16 cellular contexts compared by ENCODE assay signal in genomic region chr2:46320141-46320567, GRCh38. TPM values are rescaled to one million over a fixed set of nuclear protein-coding genes. Genes with fewer than 3 reads are reported as not detected.
DNase-seq lines count a peak whose midpoint lies in the region; ATAC-seq and TF ChIP-seq lines count a peak whose summit lies in the region.
"Had no signal": no experiment of that assay in that cellular context is flagged by ENCODE, and none has a peak within 500 bp of the region (broad histone marks: within the 10 kb centered on the region; RNA-seq: fewer than 3 reads in every experiment).

No MANE protein-coding gene starts in this region.

- no peak for TF ChIP-seq EP300 in suprapubic skin (IDR thresholded peaks at IDR 0.05)

- peak; percentile 42 to 56 for TF ChIP-seq RAD21 in liver (IDR thresholded peaks at IDR 0.05)

- intact Hi-C loops in body of pancreas (cut with DNase I): no loop called here

- no peak for TF ChIP-seq POLR2A in body of pancreas (IDR thresholded peaks at IDR 0.05)
- no peak for TF ChIP-seq POLR2A in suprapubic skin (IDR thresholded peaks at IDR 0.05)

- H3K4me1 ChIP-seq in body of pancreas (peaks cover 48% of the 10 kb centered on the region), liver (ENCODE audit: control insufficient read depth in 4 of 4, insufficient read depth in 4 of 4, low read length in 3 of 4) (peaks cover 11 to 94% (median 55%) of the 10 kb centered on the region in 4 donors), suprapubic skin (peaks cover 54% of the 10 kb centered on the region)

- peak overlapping the region; percentile 52 to 81 for H3K9ac ChIP-seq in liver (ENCODE audit: low read depth in 1 of 2, low read length in 2 of 2)

- H3K4me3 ChIP-seq in body of pancreas (no peak overlapping the region), liver (ENCODE audit: low read depth in 1 of 3, low read length in 3 of 3) (peak overlapping the region in 1 of 3 donors; percentile 29), suprapubic skin (no peak overlapping the region)
- H3K4me3 ChIP-seq: MG63, ovary, SJSA1 had no signal

- H3K9me3 ChIP-seq in body of pancreas (no peaks in the 10 kb centered on the region), liver (ENCODE audit: control insufficient read depth in 4 of 4, low read length in 3 of 4) (no peaks in the 10 kb centered on the region), suprapubic skin (no peaks in the 10 kb centered on the region)
- H3K9me3 ChIP-seq: ovary, SJSA1 had no signal

- TF ChIP-seq CTCF in body of pancreas (IDR thresholded peaks at IDR 0.05): no peak
- no peak for TF ChIP-seq CTCF in liver (IDR thresholded peaks at IDR 0.05; ENCODE audit: low read depth, low read length, missing input control)
- no peak for TF ChIP-seq CTCF in suprapubic skin (IDR thresholded peaks at IDR 0.05)

- H3K27me3 ChIP-seq in body of pancreas (no peaks in the 10 kb centered on the region), liver (ENCODE audit: control insufficient read depth in 4 of 4, insufficient read depth in 4 of 4, low read length in 3 of 4) (no peaks in the 10 kb centered on the region), suprapubic skin (no peaks in the 10 kb centered on the region)
- H3K27me3 ChIP-seq: MG63, ovary, SJSA1 had no signal

- WGBS in body of pancreas, 2 donors: 10 to 19% methylated on average over 8 of the region's 8 CpGs
- 26% methylated on average over 8 of the region's 8 CpGs for WGBS in liver
- WGBS in suprapubic skin: 56% methylated on average over 8 of the region's 8 CpGs

- H3K27ac ChIP-seq in body of pancreas (peak overlapping the region in 3 of 4 donors; percentile 49 to 65 (median 50)), liver (ENCODE audit: low read depth in 1 of 2, low read length in 2 of 2) (peak overlapping the region; percentile 88 to 92), suprapubic skin (peak overlapping the region; percentile 8)
- H3K27ac ChIP-seq: SJSA1 had no signal

- ATAC-seq in body of pancreas: no peak

- peak; percentile 71 for DNase-seq in NCI-H748 (lab: John Stamatoyannopoulos, UW; ENCODE audit: unreplicated experiment)
- peak in 3 of 4 donors; percentile 51 to 72 (median 67) for DNase-seq in body of pancreas
- DNase-seq in suprapubic skin (ENCODE audit: low spot score in 2 of 2): no peak
- DNase-seq in mesenteric fat pad (ENCODE audit: low spot score): no peak
- DNase-seq in DMS114 treated with DMSO at 0.1 percent for 48 hours (lab: John Stamatoyannopoulos, UW; ENCODE audit: unreplicated experiment): no peak
- DNase-seq in activated CD4-positive, alpha-beta T cell treated with anti-CD3 and anti-CD28 coated beads for 4 hours: no peak
- no peak for DNase-seq in SHP77 (lab: John Stamatoyannopoulos, UW)
- DNase-seq: activated CD4-positive, alpha-beta T cell treated with anti-CD3 and anti-CD28 coated beads, Interleukin-2, amount 50 U/mL, for 1 hour; activated T-cell treated with anti-CD3 and anti-CD28 coated beads, Interleukin-2, amount 50 U/mL, for 48 hours; CD4-positive, alpha-beta memory T cell; MG63; NCI-H2081 treated with DMSO at 0.1 percent for 48 hours; ovary; stimulated activated CD4-positive, alpha-beta T cell treated with anti-CD3 and anti-CD28 coated beads, Interleukin-15, amount 100 ng/mL, for 24 hours had no signal

- H3K36me3 ChIP-seq in body of pancreas (replicated peaks in 1 of 2; ENCODE audit: insufficient read depth in 1 of 2, low read depth in 2 of 2) (no peaks in the 10 kb centered on the region), liver (ENCODE audit: control insufficient read depth in 4 of 4, insufficient read depth in 3 of 4, low read depth in 1 of 4, low read length in 3 of 4) (peaks cover 0 to 3% (median 0%) of the 10 kb centered on the region in 4 donors), suprapubic skin (no peaks in the 10 kb centered on the region)
- H3K36me3 ChIP-seq: ovary had no signal

TF ChIP-seq in liver, 16 proteins besides CTCF, POLR2A, EP300 and RAD21:
- TF ChIP-seq TAF1 (conservative IDR thresholded peaks at IDR 0.05) (no peak), JUND (IDR thresholded peaks at IDR 0.05) (peak; percentile 53 to 71), SP1 (IDR thresholded peaks at IDR 0.05) (peak; percentile 82), HNF4A (conservative IDR thresholded peaks at IDR 0.05) (peak; percentile 80 to 81), YY1 (IDR thresholded peaks at IDR 0.05) (peak; percentile 91), EGR1 (IDR thresholded peaks at IDR 0.05; ENCODE audit: low read depth in 2 of 2) (peak in 1 of 2 donors; percentile 72), FOXA2 (IDR thresholded peaks at IDR 0.05) (peak; percentile 79), REST (IDR thresholded peaks at IDR 0.05) (peak; percentile 62), GABPA (IDR thresholded peaks at IDR 0.05 in 1 of 2, conservative IDR thresholded peaks at IDR 0.05 in 1 of 2) (peak in 1 of 2 donors; percentile 22), HNF4G (IDR thresholded peaks at IDR 0.05) (no peak), RXRA (IDR thresholded peaks at IDR 0.05) (peak; percentile 72 to 86), NR2F2 (IDR thresholded peaks at IDR 0.05) (no peak), FOXA1 (IDR thresholded peaks at IDR 0.05) (no peak), ZBTB33 (IDR thresholded peaks at IDR 0.05) (peak; percentile 67), MAX (IDR thresholded peaks at IDR 0.05) (peak; percentile 84), ATF3 (IDR thresholded peaks at IDR 0.05) (peak; percentile 48)

RNA-seq across cellular contexts. Expression of gene EPAS1, which starts 22.9 kb away (rescaled TPM):
- total RNA-seq in body of pancreas (100 to 1,000 TPM in 1 of 2 donors, 10 to 100 TPM in 1; 58.4 to 162 TPM), liver (100 to 1,000 TPM in 1 of 2 donors, 10 to 100 TPM in 1; 51.5 to 193 TPM), suprapubic skin (100 to 1,000 TPM; 110 to 271 (median 142) TPM), mesenteric fat pad (717 TPM)
- 10 to 100 TPM; 26.2 to 70.7 TPM for polyA plus RNA-seq in liver

Comparison
In these comparisons a context has a peak if more than half of its experiments do, and no peak if none do; other contexts are left out.
1. DNase-seq: peak in NCI-H748 (single experiment) and body of pancreas (3 of 4); none in suprapubic skin (0 of 2), mesenteric fat pad (single experiment), DMS114 treated with DMSO at 0.1 percent for 48 hours (single experiment), activated CD4-positive, alpha-beta T cell treated with anti-CD3 and anti-CD28 coated beads for 4 hours (0 of 2) and SHP77 (0 of 2).
2. H3K27ac ChIP-seq: peak in every context shown above with its lines; median percentile 90 in liver; 50 in body of pancreas; 8 in suprapubic skin.